19 cellular contexts compared by ENCODE assay signal in genomic region chr5:95273956-95274520, GRCh38.
"Had no signal": no experiment of that assay in that cellular context is flagged by ENCODE, and none has a peak within 500 bp of the region (broad histone marks: within the 10 kb centered on the region; RNA-seq: fewer than 3 reads in every experiment).

No MANE protein-coding gene starts in this region.

- H3K9me3 ChIP-seq: body of pancreas, colonic mucosa, ovary, testis had no signal

- H3K27me3 ChIP-seq: body of pancreas, colonic mucosa, ovary, testis had no signal

- ATAC-seq: activated CD8-positive, alpha-beta T cell treated with anti-CD3 and anti-CD28 coated beads for 36 hours; body of pancreas; esophagus mucosa; left colon; sciatic nerve; stimulated activated naive CD8-positive, alpha-beta T cell treated with anti-CD3 and anti-CD28 coated beads, Interleukin-15, amount 100 ng/mL, for 72 hours had no signal

- H3K4me1 ChIP-seq: body of pancreas, colonic mucosa, testis had no signal

- H3K27ac ChIP-seq: body of pancreas, colonic mucosa, ovary, testis had no signal

- DNase-seq: activated B cell treated with CpG ODN at 0.5 μM for 24 hours; activated CD4-positive, alpha-beta T cell treated with anti-CD3 and anti-CD28 coated beads for 48 hours; activated CD8-positive, alpha-beta memory T cell treated with anti-CD3 and anti-CD28 coated beads, Interleukin-2, amount 50 U/mL, for 4 hours; activated CD8-positive, alpha-beta T cell treated with anti-CD3 and anti-CD28 coated beads for 36 hours; activated gamma-delta T cell treated with Interleukin-2 at 50 U/mL for 16 hours; activated naive CD8-positive, alpha-beta T cell treated with anti-CD3 and anti-CD28 coated beads for 36 hours; amygdala; body of pancreas; central memory CD4-positive, alpha-beta T cell; colonic mucosa; left colon; mammary epithelial cell; naive B cell; ovary; stimulated activated naive CD8-positive, alpha-beta T cell treated with anti-CD3 and anti-CD28 coated beads, Interleukin-15, amount 100 ng/mL, for 72 hours; T1000; testis had no signal

- H3K36me3 ChIP-seq: colonic mucosa, ovary had no signal

- H3K4me3 ChIP-seq: body of pancreas, colonic mucosa, ovary, testis had no signal
